Comparison of ENCODE assay signal across 7 cellular contexts in the genomic region with DNA sequence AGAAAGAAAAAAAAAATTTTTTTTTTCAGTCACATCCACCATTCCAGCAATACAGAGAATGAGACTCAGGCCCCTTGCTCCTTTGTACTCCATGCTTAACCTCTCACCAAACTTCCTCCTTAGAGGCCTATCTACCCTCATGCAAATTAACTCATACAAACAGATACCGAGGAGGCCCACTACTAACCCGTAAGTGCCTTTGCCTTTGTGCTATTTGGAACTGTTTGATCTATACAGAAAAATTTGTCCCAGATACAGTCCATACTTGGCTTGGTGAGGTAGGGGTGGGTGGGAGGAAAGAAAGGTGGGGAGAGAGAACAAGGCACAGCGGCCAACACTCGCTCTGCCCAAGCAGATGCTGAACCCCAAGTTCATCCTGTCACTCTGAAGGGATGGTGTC.
DNase-seq lines count a peak whose midpoint lies in the region; ATAC-seq and TF ChIP-seq lines count a peak whose summit lies in the region.

No MANE protein-coding gene starts in this region.

- no peaks in the 10 kb centered on the region for H3K9me3 ChIP-seq in SU-DHL-6 (ENCODE audit: insufficient read depth, low read length)
- H3K9me3 ChIP-seq in naive thymus-derived CD4-positive, alpha-beta T cell (ENCODE audit: control insufficient read depth in 2 of 3, low read length in 3 of 3) = no peaks in the 10 kb centered on the region

- CTCF ChIA-PET in naive thymus-derived CD4-positive, alpha-beta T cell (lab: Charles Lee) = no interaction called here

- H4K20me1 ChIP-seq in SU-DHL-6 (ENCODE audit: low read depth, low read length) = no peaks in the 10 kb centered on the region

- no peaks in the 10 kb centered on the region for H3K36me3 ChIP-seq in SU-DHL-6 (ENCODE audit: low read length)
- no peaks in the 10 kb centered on the region for H3K36me3 ChIP-seq in naive thymus-derived CD4-positive, alpha-beta T cell (ENCODE audit: control insufficient read depth in 2 of 3, insufficient read depth in 3 of 3, low read length in 3 of 3)

- no peak overlapping the region for H2AFZ ChIP-seq in SU-DHL-6 (ENCODE audit: low read depth, low read length, severe bottlenecking)

- H3K9me2 ChIP-seq in SU-DHL-6 (replicated peaks; ENCODE audit: insufficient read depth, low read length) = no peaks in the 10 kb centered on the region

- no peaks in the 10 kb centered on the region for H3K9me3 Mint-ChIP-seq in stimulated activated effector memory CD8-positive, alpha-beta T cell treated with anti-CD3 and anti-CD28 coated beads, Interleukin-12 subunit alpha, Interleukin-12 subunit beta, amount 100 ng/mL, for 72 hours
- no peaks in the 10 kb centered on the region for H3K9me3 Mint-ChIP-seq in naive thymus-derived CD4-positive, alpha-beta T cell

- peak overlapping the region; percentile 72 for H3K4me2 ChIP-seq in SU-DHL-6 (ENCODE audit: low read depth, low read length, poor library complexity, severe bottlenecking)

- peak overlapping the region; percentile 98 for H3K27ac ChIP-seq in SU-DHL-6 (ENCODE audit: low read depth, low read length)
- H3K27ac ChIP-seq in naive thymus-derived CD4-positive, alpha-beta T cell (ENCODE audit: low read depth, low read length) = no peak overlapping the region

- peak overlapping the region; percentile 54 for H3K9ac ChIP-seq in SU-DHL-6 (ENCODE audit: low read length)

- POLR2A ChIA-PET in naive thymus-derived CD4-positive, alpha-beta T cell (lab: Charles Lee) = no interaction called here

- no peak for DNase-seq in stimulated activated effector memory CD8-positive, alpha-beta T cell treated with anti-CD3 and anti-CD28 coated beads, Interleukin-12 subunit alpha, Interleukin-12 subunit beta, amount 100 ng/mL, for 72 hours (ENCODE audit: low spot score in 2 of 2)
- DNase-seq in occipital lobe (lab: John Stamatoyannopoulos, UW) = no peak
- DNase-seq in naive thymus-derived CD4-positive, alpha-beta T cell = no peak
- no peak for DNase-seq in NCI-H748 treated with DMSO at 0.1 percent for 48 hours (lab: John Stamatoyannopoulos, UW)

- peaks cover 82% of the 10 kb centered on the region for H3K4me1 Mint-ChIP-seq in stimulated activated effector memory CD8-positive, alpha-beta T cell treated with anti-CD3 and anti-CD28 coated beads, Interleukin-12 subunit alpha, Interleukin-12 subunit beta, amount 100 ng/mL, for 72 hours
- H3K4me1 Mint-ChIP-seq in naive thymus-derived CD4-positive, alpha-beta T cell = peaks cover 14 to 58% (median 16%) of the 10 kb centered on the region in 7 donors

- H3K27me3 Mint-ChIP-seq in naive thymus-derived CD4-positive, alpha-beta T cell = peaks cover 0 to 2% (median 0%) of the 10 kb centered on the region in 5 donors

- intact Hi-C loops in naive thymus-derived CD4-positive, alpha-beta T cell (cut with micrococcal nuclease) = loop anchor here (5.0 to 10.0 kb wide), 3 partner anchors 53 to 455 kb away; no protein-coding TSS in a partner anchor

- H3K4me1 ChIP-seq in naive thymus-derived CD4-positive, alpha-beta T cell (ENCODE audit: control insufficient read depth in 2 of 2, insufficient read depth in 2 of 2, low read length in 2 of 2) = peaks cover 8 to 19% of the 10 kb centered on the region in 2 donors

- H3K4me3 Mint-ChIP-seq in stimulated activated effector memory CD8-positive, alpha-beta T cell treated with anti-CD3 and anti-CD28 coated beads, Interleukin-12 subunit alpha, Interleukin-12 subunit beta, amount 100 ng/mL, for 72 hours = no peak overlapping the region
- H3K4me3 Mint-ChIP-seq in naive thymus-derived CD4-positive, alpha-beta T cell = no peak overlapping the region

- peaks cover 41% of the 10 kb centered on the region for H3F3A ChIP-seq in SU-DHL-6 (ENCODE audit: insufficient read depth)

- H3K27me3 ChIP-seq in SU-DHL-6 (ENCODE audit: low read length) = no peaks in the 10 kb centered on the region
- H3K27me3 ChIP-seq in naive thymus-derived CD4-positive, alpha-beta T cell (ENCODE audit: control insufficient read depth in 2 of 2, insufficient read depth in 2 of 2, low read length in 2 of 2) = no peaks in the 10 kb centered on the region

- no peak for TF ChIP-seq CTCF in SU-DHL-6 (IDR thresholded peaks at IDR 0.05; ENCODE audit: insufficient read depth, low read length, poor library complexity, severe bottlenecking)

- ATAC-seq in GM19043 (IDR thresholded peaks at IDR 0.05; ENCODE audit: low read depth, unreplicated experiment) (peak; percentile 33), HG02938 (IDR thresholded peaks at IDR 0.05; ENCODE audit: unreplicated experiment) (peak; percentile 38)
- ATAC-seq in stimulated activated effector memory CD8-positive, alpha-beta T cell treated with anti-CD3 and anti-CD28 coated beads, Interleukin-12 subunit alpha, Interleukin-12 subunit beta, amount 100 ng/mL, for 72 hours = no peak
- ATAC-seq in naive thymus-derived CD4-positive, alpha-beta T cell = no peak

- H3K4me3 ChIP-seq in SU-DHL-6 (ENCODE audit: insufficient read depth, low read length, poor library complexity, severe bottlenecking) = peak overlapping the region; percentile 33
- H3K4me3 ChIP-seq in naive thymus-derived CD4-positive, alpha-beta T cell (ENCODE audit: low read length) = no peak overlapping the region

- H3K36me3 Mint-ChIP-seq in stimulated activated effector memory CD8-positive, alpha-beta T cell treated with anti-CD3 and anti-CD28 coated beads, Interleukin-12 subunit alpha, Interleukin-12 subunit beta, amount 100 ng/mL, for 72 hours = peaks cover 18% of the 10 kb centered on the region
- H3K36me3 Mint-ChIP-seq in naive thymus-derived CD4-positive, alpha-beta T cell = no peaks in the 10 kb centered on the region

- H3K27ac Mint-ChIP-seq in stimulated activated effector memory CD8-positive, alpha-beta T cell treated with anti-CD3 and anti-CD28 coated beads, Interleukin-12 subunit alpha, Interleukin-12 subunit beta, amount 100 ng/mL, for 72 hours = peak overlapping the region; percentile 24
- H3K27ac Mint-ChIP-seq in naive thymus-derived CD4-positive, alpha-beta T cell = no peak overlapping the region

- H3K79me2 ChIP-seq in SU-DHL-6 (ENCODE audit: insufficient read depth, low read length) = no peaks in the 10 kb centered on the region

Comparison
In these comparisons a context has a peak if more than half of its experiments do, and no peak if none do; other contexts are left out.
1. ATAC-seq: peak in GM19043 (single experiment) and HG02938 (single experiment); none in stimulated activated effector memory CD8-positive, alpha-beta T cell treated with anti-CD3 and anti-CD28 coated beads, Interleukin-12 subunit alpha, Interleukin-12 subunit beta, amount 100 ng/mL, for 72 hours (single experiment) and naive thymus-derived CD4-positive, alpha-beta T cell (single experiment).